Comparison of ENCODE assay signal across 35 cellular contexts in the genomic region with DNA sequence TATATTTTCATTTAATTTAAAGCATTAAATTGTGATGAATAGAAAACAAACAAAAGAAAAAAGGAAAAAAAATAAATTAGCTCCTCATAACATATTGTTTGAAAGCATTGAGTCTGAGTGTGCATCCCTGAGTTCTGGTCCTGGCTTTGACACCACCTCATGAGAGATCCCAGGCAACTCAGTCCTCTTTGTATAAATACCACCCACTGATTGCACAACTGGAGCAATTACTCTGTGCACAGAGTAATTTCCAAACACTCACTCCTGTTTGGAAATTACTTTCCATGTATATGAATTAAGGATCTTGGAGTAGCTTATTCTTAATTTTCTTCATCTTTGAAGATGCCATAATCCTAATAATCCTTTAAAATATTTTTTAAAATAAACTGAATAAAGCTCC. TPM values are rescaled to one million over a fixed set of nuclear protein-coding genes. Genes with fewer than 3 reads are reported as not detected.
"Had no signal": no experiment of that assay in that cellular context is flagged by ENCODE, and none has a peak within 500 bp of the region (broad histone marks: within the 10 kb centered on the region; RNA-seq: fewer than 3 reads in every experiment).

No MANE protein-coding gene starts in this region.

- H3K36me3 Mint-ChIP-seq: activated CD4-positive, alpha-beta memory T cell treated with anti-CD3 and anti-CD28 coated beads for 36 hours; natural killer cell treated with Interleukin-12 subunit alpha and Interleukin-12 subunit beta and Interleukin-15 and Interleukin-18, amount 100 ng/mL, for 72 hours had no signal

- H3K27me3 Mint-ChIP-seq: activated CD4-positive, alpha-beta memory T cell treated with anti-CD3 and anti-CD28 coated beads for 36 hours; activated CD4-positive, alpha-beta T cell treated with anti-CD3 and anti-CD28 coated beads, Interleukin-2, amount 10 ng/mL, durations not matched to agents 24 days and 14 days; type B pancreatic cell had no signal

- H3K36me3 ChIP-seq: breast epithelium, colonic mucosa, heart right ventricle, lower lobe of right lung, thoracic aorta, uterus, WERI-Rb-1 had no signal

- H3K4me1 ChIP-seq: breast epithelium, colonic mucosa, uterus had no signal

- H3K27ac Mint-ChIP-seq: activated CD4-positive, alpha-beta memory T cell treated with anti-CD3 and anti-CD28 coated beads for 36 hours; activated CD4-positive, alpha-beta T cell treated with anti-CD3 and anti-CD28 coated beads, Interleukin-2, amount 10 ng/mL, durations not matched to agents 24 days and 14 days; activated T-cell treated with anti-CD3 and anti-CD28 coated beads, Interleukin-2, amount 50 U/mL, for 24 hours; natural killer cell treated with Interleukin-12 subunit alpha and Interleukin-12 subunit beta and Interleukin-15 and Interleukin-18, amount 100 ng/mL, for 72 hours; T-helper 17 cell; type B pancreatic cell had no signal

- H3K4me3 Mint-ChIP-seq: activated CD4-positive, alpha-beta memory T cell treated with anti-CD3 and anti-CD28 coated beads for 36 hours; activated CD4-positive, alpha-beta T cell treated with anti-CD3 and anti-CD28 coated beads, Interleukin-2, amount 10 ng/mL, durations not matched to agents 24 days and 14 days; activated T-cell treated with anti-CD3 and anti-CD28 coated beads, Interleukin-2, amount 50 U/mL, for 24 hours; central memory CD8-positive, alpha-beta T cell; natural killer cell treated with Interleukin-12 subunit alpha and Interleukin-12 subunit beta and Interleukin-15 and Interleukin-18, amount 100 ng/mL, for 72 hours; T-helper 17 cell; type B pancreatic cell had no signal

- H3K27ac ChIP-seq: breast epithelium, colonic mucosa, thoracic aorta, WERI-Rb-1 had no signal

- H3K9me3 Mint-ChIP-seq: activated CD4-positive, alpha-beta memory T cell treated with anti-CD3 and anti-CD28 coated beads for 36 hours; activated CD4-positive, alpha-beta T cell treated with anti-CD3 and anti-CD28 coated beads, Interleukin-2, amount 10 ng/mL, durations not matched to agents 24 days and 14 days; activated T-cell treated with anti-CD3 and anti-CD28 coated beads, Interleukin-2, amount 50 U/mL, for 24 hours; central memory CD8-positive, alpha-beta T cell had no signal

- H3K9me3 ChIP-seq: breast epithelium, colonic mucosa, heart right ventricle, lower lobe of right lung, mucosa of descending colon, thoracic aorta, uterus had no signal

- H3K4me3 ChIP-seq: breast epithelium, colonic mucosa, heart right ventricle, lower lobe of right lung, mucosa of descending colon, thoracic aorta, uterus had no signal

- H3K4me1 Mint-ChIP-seq: activated CD4-positive, alpha-beta T cell treated with anti-CD3 and anti-CD28 coated beads, Interleukin-2, amount 10 ng/mL, durations not matched to agents 24 days and 14 days; central memory CD8-positive, alpha-beta T cell; T-helper 17 cell had no signal

- DNase-seq: activated CD4-positive, alpha-beta memory T cell treated with anti-CD3 and anti-CD28 coated beads for 36 hours; activated CD4-positive, alpha-beta T cell treated with anti-CD3 and anti-CD28 coated beads, Interleukin-2, amount 10 ng/mL, durations not matched to agents 24 days and 14 days; activated CD8-positive, alpha-beta memory T cell treated with anti-CD3 and anti-CD28 coated beads, Interleukin-2, amount 50 U/mL, for 48 hours; activated gamma-delta T cell treated with Interleukin-2 at 50 U/mL for 16 hours; activated naive CD4-positive, alpha-beta T cell treated with anti-CD3 and anti-CD28 coated beads, Interleukin-2, amount 50 U/mL, for 16 hours; activated T-cell treated with anti-CD3 and anti-CD28 coated beads, Interleukin-2, amount 50 U/mL, for 24 hours; amygdala; colonic mucosa; effector memory CD4-positive, alpha-beta T cell; erythroblast; foreskin fibroblast; heart right ventricle; left colon; lower lobe of right lung; mucosa of descending colon; posterior cingulate gyrus; right cardiac atrium; stimulated activated CD4-positive, alpha-beta T cell treated with anti-CD3 and anti-CD28 coated beads, Interleukin-2, amount 100 ng/mL, for 48 hours; stimulated activated naive CD4-positive, alpha-beta T cell treated with Interleukin-2 at 50 U/mL for 16 hours; T-helper 17 cell; T1000; uterus; WERI-Rb-1 had no signal

- ATAC-seq: activated CD4-positive, CD25-positive, alpha-beta regulatory T cell treated with anti-CD3 and anti-CD28 coated beads, Interleukin-2, amount 50 U/mL, for 24 hours; heart right ventricle; left colon; lower lobe of right lung; mucosa of descending colon; natural killer cell treated with Interleukin-12 subunit alpha and Interleukin-12 subunit beta and Interleukin-15 and Interleukin-18, amount 100 ng/mL, for 72 hours; right cardiac atrium; T-helper 17 cell had no signal

- H3K27me3 ChIP-seq: breast epithelium, colonic mucosa, uterus had no signal

RNA-seq across cellular contexts. Expression of a gene that starts 59.4 kb away (rescaled TPM):
- total RNA-seq: activated CD4-positive, alpha-beta memory T cell treated with anti-CD3 and anti-CD28 coated beads for 36 hours; activated CD4-positive, alpha-beta T cell treated with anti-CD3 and anti-CD28 coated beads, Interleukin-2, amount 10 ng/mL, durations not matched to agents 24 days and 14 days; colonic mucosa; dermis microvascular lymphatic vessel endothelial cell; fibroblast of lung; left colon; lower lobe of right lung; mesenteric fat pad; mucosa of descending colon; myocyte; natural killer cell treated with Interleukin-12 subunit alpha and Interleukin-12 subunit beta and Interleukin-15 and Interleukin-18, amount 100 ng/mL, for 72 hours; osteoblast; subcutaneous adipose tissue; T-helper 17 cell; uterus had no signal
- polyA plus RNA-seq: fibroblast of lung had no signal
